In genomic region chr12:121128908-121129704, GRCh38 we compare ENCODE assay signal across 8 cellular contexts.
A peak's percentile ranks its signal among the peaks of the same experiment; 100 is the strongest.
DNase-seq lines count a peak whose midpoint lies in the region; ATAC-seq lines count a peak whose summit lies in the region.

No MANE protein-coding gene starts in this region.

- H3K4me1 Mint-ChIP-seq in T-helper 2 cell treated with Interferon-gamma antibody and Interleukin-4, amounts not matched to agents 5 μg/mL and 100 μg/mL, for 36 hours (ENCODE audit: low read depth): peaks cover 73% of the 10 kb centered on the region

- H3K27me3 Mint-ChIP-seq in T-helper 2 cell treated with Interferon-gamma antibody and Interleukin-4, amounts not matched to agents 5 μg/mL and 100 μg/mL, for 36 hours (ENCODE audit: low read depth): no peaks in the 10 kb centered on the region

- H3K27ac Mint-ChIP-seq in T-helper 2 cell treated with Interferon-gamma antibody and Interleukin-4, amounts not matched to agents 5 μg/mL and 100 μg/mL, for 36 hours: peak overlapping the region; percentile 97

- ATAC-seq in GM19351 (IDR thresholded peaks at IDR 0.05; ENCODE audit: unreplicated experiment): peak; percentile 83
- ATAC-seq in HG03442 (IDR thresholded peaks at IDR 0.05; ENCODE audit: unreplicated experiment): peak; percentile 70

- peaks cover 3% of the 10 kb centered on the region for H3K9me3 Mint-ChIP-seq in T-helper 2 cell treated with Interferon-gamma antibody and Interleukin-4, amounts not matched to agents 5 μg/mL and 100 μg/mL, for 36 hours

- H3K4me3 Mint-ChIP-seq in T-helper 2 cell treated with Interferon-gamma antibody and Interleukin-4, amounts not matched to agents 5 μg/mL and 100 μg/mL, for 36 hours: peak overlapping the region; percentile 78

- peak; percentile 92 for DNase-seq in CD1c-positive myeloid dendritic cell (ENCODE audit: extremely low spot score)
- DNase-seq in T-helper 2 cell treated with Interferon-gamma antibody and Interleukin-4, amounts not matched to agents 5 μg/mL and 100 μg/mL, for 36 hours (ENCODE audit: low spot score): peak; percentile 81
- peak; percentile 21 for DNase-seq in astrocyte of the hippocampus (ENCODE audit: low read depth, low spot score)
- DNase-seq in inferior parietal cortex (ENCODE audit: extremely low spot score): peak; percentile 98
- DNase-seq in stimulated activated CD4-positive, alpha-beta T cell treated with anti-CD3 and anti-CD28 coated beads, Interleukin-2, amount 100 ng/mL, for 48 hours: peak; percentile 75 to 77
- DNase-seq in NCI-H510A treated with DMSO at 0.1 percent for 48 hours (lab: John Stamatoyannopoulos, UW): no peak

- peaks cover 7% of the 10 kb centered on the region for H3K36me3 Mint-ChIP-seq in T-helper 2 cell treated with Interferon-gamma antibody and Interleukin-4, amounts not matched to agents 5 μg/mL and 100 μg/mL, for 36 hours (ENCODE audit: low read depth)
